In genomic region chr20:36859700-36860330, GRCh38 we compare ENCODE assay signal across 13 cellular contexts. TPM values are rescaled to one million over a fixed set of nuclear protein-coding genes. Genes with fewer than 3 reads are reported as not detected.
DNase-seq lines count a peak whose midpoint lies in the region; ATAC-seq and TF ChIP-seq lines count a peak whose summit lies in the region.
"Had no signal": no experiment of that assay in that cellular context is flagged by ENCODE, and none has a peak within 500 bp of the region (broad histone marks: within the 10 kb centered on the region; RNA-seq: fewer than 3 reads in every experiment).

No MANE protein-coding gene starts in this region.

- POLR2A ChIA-PET in activated B cell treated with CpG ODN at 0.5 μM for 24 hours (lab: Charles Lee): no interaction called here

- H3K9me3 Mint-ChIP-seq in HFFc6 (no peaks in the 10 kb centered on the region), activated B cell treated with CpG ODN at 0.5 μM for 24 hours (no peaks in the 10 kb centered on the region)
- H3K9me3 Mint-ChIP-seq in effector memory CD8-positive, alpha-beta T cell: no peaks in the 10 kb centered on the region
- H3K9me3 Mint-ChIP-seq: activated CD4-positive, alpha-beta T cell treated with anti-CD3 and anti-CD28 coated beads, Interleukin-2, amount 10 ng/mL, durations not matched to agents 24 days and 14 days; activated T-helper 2 cell treated with anti-CD3 and anti-CD28 coated beads, Interferon-gamma antibody, Interleukin-2, Interleukin-4, amounts not matched to agents 10 μg/mL and 5 μg/mL and 100 μg/mL, durations not matched to agents 14 hours and 24 hours and 36 hours; stimulated activated naive CD8-positive, alpha-beta T cell treated with anti-CD3 and anti-CD28 coated beads, Interleukin-15, amount 100 ng/mL, for 72 hours had no signal

- H3K27me3 Mint-ChIP-seq in HFFc6 (ENCODE audit: insufficient read depth): peaks cover 1% of the 10 kb centered on the region
- H3K27me3 Mint-ChIP-seq in activated B cell treated with CpG ODN at 0.5 μM for 24 hours: no peaks in the 10 kb centered on the region
- H3K27me3 Mint-ChIP-seq in effector memory CD8-positive, alpha-beta T cell: peaks cover 2 to 24% of the 10 kb centered on the region in 2 donors

- no peaks in the 10 kb centered on the region for H3K27me3 ChIP-seq in layer of hippocampus (ENCODE audit: control insufficient read depth, insufficient read depth, low read length)
- H3K27me3 ChIP-seq in stomach smooth muscle (ENCODE audit: control insufficient read depth in 1 of 2, insufficient read depth in 2 of 2, low read length in 2 of 2): no peaks in the 10 kb centered on the region

- peak overlapping the region in 1 of 2 donors; percentile 18 for H3K9ac ChIP-seq in stomach smooth muscle (ENCODE audit: low read length in 2 of 2)
- H3K9ac ChIP-seq: KMS-11 had no signal

- H3K4me1 ChIP-seq in stomach smooth muscle (ENCODE audit: control insufficient read depth, insufficient read depth, low read length): peaks cover 72% of the 10 kb centered on the region

- no peak for DNase-seq in HFFc6
- no peak for DNase-seq in activated B cell treated with CpG ODN at 0.5 μM for 24 hours
- DNase-seq in NCI-H1417 (lab: John Stamatoyannopoulos, UW): no peak
- no peak for DNase-seq in effector memory CD8-positive, alpha-beta T cell
- DNase-seq in H4 (ENCODE audit: low spot score): no peak
- DNase-seq: activated CD4-positive, alpha-beta T cell treated with anti-CD3 and anti-CD28 coated beads, Interleukin-2, amount 10 ng/mL, durations not matched to agents 24 days and 14 days; NCI-H1930; stimulated activated naive CD8-positive, alpha-beta T cell treated with anti-CD3 and anti-CD28 coated beads, Interleukin-15, amount 100 ng/mL, for 72 hours had no signal

- no peaks in the 10 kb centered on the region for H3K36me3 ChIP-seq in stomach smooth muscle (ENCODE audit: control insufficient read depth in 2 of 2, insufficient read depth in 2 of 2, low read length in 2 of 2)

- ATAC-seq in activated B cell treated with CpG ODN at 0.5 μM for 24 hours (ENCODE audit: low read depth): no peak
- no peak for ATAC-seq in effector memory CD8-positive, alpha-beta T cell (replicated peaks)
- ATAC-seq in HG03039 (IDR thresholded peaks at IDR 0.05; ENCODE audit: unreplicated experiment): no peak
- ATAC-seq: stimulated activated naive CD8-positive, alpha-beta T cell treated with anti-CD3 and anti-CD28 coated beads, Interleukin-15, amount 100 ng/mL, for 72 hours had no signal

- H3K27ac Mint-ChIP-seq in HFFc6 (peak overlapping the region; percentile 92), activated B cell treated with CpG ODN at 0.5 μM for 24 hours (peak overlapping the region; percentile 51)
- no peak overlapping the region for H3K27ac Mint-ChIP-seq in effector memory CD8-positive, alpha-beta T cell
- H3K27ac Mint-ChIP-seq: activated CD4-positive, alpha-beta T cell treated with anti-CD3 and anti-CD28 coated beads, Interleukin-2, amount 10 ng/mL, durations not matched to agents 24 days and 14 days; activated T-helper 2 cell treated with anti-CD3 and anti-CD28 coated beads, Interferon-gamma antibody, Interleukin-2, Interleukin-4, amounts not matched to agents 10 μg/mL and 5 μg/mL and 100 μg/mL, durations not matched to agents 14 hours and 24 hours and 36 hours; stimulated activated naive CD8-positive, alpha-beta T cell treated with anti-CD3 and anti-CD28 coated beads, Interleukin-15, amount 100 ng/mL, for 72 hours had no signal

- H3K27ac ChIP-seq in layer of hippocampus (ENCODE audit: low read depth, low read length) (peak overlapping the region; percentile 30), stomach smooth muscle (ENCODE audit: low read length) (peak overlapping the region; percentile 94)
- H3K27ac ChIP-seq: KMS-11 had no signal

- CTCF ChIA-PET in activated B cell treated with CpG ODN at 0.5 μM for 24 hours (lab: Charles Lee): interaction anchor here (0.9 to 4.9 kb wide), 3 partner anchors 51 to 105 kb away, joined by 5 to 37 read pairs (median 6); no protein-coding TSS in a partner anchor

- H3K36me3 Mint-ChIP-seq in HFFc6 (ENCODE audit: low read depth): peaks cover 17% of the 10 kb centered on the region
- H3K36me3 Mint-ChIP-seq in activated B cell treated with CpG ODN at 0.5 μM for 24 hours (ENCODE audit: low read depth): peaks cover 12% of the 10 kb centered on the region
- peaks cover 7% of the 10 kb centered on the region for H3K36me3 Mint-ChIP-seq in effector memory CD8-positive, alpha-beta T cell (ENCODE audit: insufficient read depth)

- H3K9me3 ChIP-seq in stomach smooth muscle (ENCODE audit: control insufficient read depth in 2 of 2, low read length in 2 of 2): no peaks in the 10 kb centered on the region

- peak overlapping the region; percentile 92 for H3K4me3 Mint-ChIP-seq in HFFc6
- no peak overlapping the region for H3K4me3 Mint-ChIP-seq in activated B cell treated with CpG ODN at 0.5 μM for 24 hours
- H3K4me3 Mint-ChIP-seq in effector memory CD8-positive, alpha-beta T cell: no peak overlapping the region
- H3K4me3 Mint-ChIP-seq: activated CD4-positive, alpha-beta T cell treated with anti-CD3 and anti-CD28 coated beads, Interleukin-2, amount 10 ng/mL, durations not matched to agents 24 days and 14 days; stimulated activated naive CD8-positive, alpha-beta T cell treated with anti-CD3 and anti-CD28 coated beads, Interleukin-15, amount 100 ng/mL, for 72 hours had no signal

- TF ChIP-seq CTCF in HFFc6 (IDR thresholded peaks at IDR 0.05) (no peak), activated B cell treated with CpG ODN at 0.5 μM for 24 hours (IDR thresholded peaks at IDR 0.05) (no peak)

- H3K4me3 ChIP-seq in stomach smooth muscle (ENCODE audit: low read length in 2 of 2): peak overlapping the region; percentile 29 to 40

- intact Hi-C loops in activated B cell treated with CpG ODN at 0.5 μM for 24 hours (cut with micrococcal nuclease): loop anchor here (5.0 kb wide), 1 partner anchor 33 kb away; no protein-coding TSS in a partner anchor

- H3K4me1 Mint-ChIP-seq in HFFc6 (ENCODE audit: low read depth) (peaks cover 68% of the 10 kb centered on the region), activated B cell treated with CpG ODN at 0.5 μM for 24 hours (peaks cover 70% of the 10 kb centered on the region)
- H3K4me1 Mint-ChIP-seq in effector memory CD8-positive, alpha-beta T cell (ENCODE audit: low read depth in 2 of 2): peaks cover 6 to 11% of the 10 kb centered on the region in 2 donors

RNA-seq across cellular contexts. Expression of gene TLDC2, which starts 16.1 kb away (rescaled TPM):
- under 1 TPM; 0.17 to 0.55 (median 0.39) TPM for total RNA-seq in HFFc6 (2021; fragmentation: NEBNext Ultra II Directional; extraction: Animal tissue kit (Norgen Biotek cat#: 25700))
- total RNA-seq in activated B cell treated with CpG ODN at 0.5 μM for 24 hours: not detected in 2 replicates
- total RNA-seq in H4 (2014; rRNA removed; shearing (Covaris generic)): not detected in 2 replicates
- total RNA-seq: activated CD4-positive, alpha-beta T cell treated with anti-CD3 and anti-CD28 coated beads, Interleukin-2, amount 10 ng/mL, durations not matched to agents 24 days and 14 days; activated T-helper 2 cell treated with anti-CD3 and anti-CD28 coated beads, Interferon-gamma antibody, Interleukin-2, Interleukin-4, amounts not matched to agents 10 μg/mL and 5 μg/mL and 100 μg/mL, durations not matched to agents 14 hours and 24 hours and 36 hours had no signal

Comparison
In these comparisons a context has a peak if more than half of its experiments do, and no peak if none do; other contexts are left out.
1. H3K27ac Mint-ChIP-seq: peak in HFFc6 (single experiment) and activated B cell treated with CpG ODN at 0.5 μM for 24 hours (single experiment); none in effector memory CD8-positive, alpha-beta T cell (0 of 2).